In genomic region chr20:38805958-38806854, GRCh38 we compare ENCODE assay signal across 8 cellular contexts. TPM values are rescaled to one million over a fixed set of nuclear protein-coding genes. Genes with fewer than 3 reads are reported as not detected.
A peak's percentile ranks its signal among the peaks of the same experiment; 100 is the strongest.
DNase-seq lines count a peak whose midpoint lies in the region; ATAC-seq and TF ChIP-seq lines count a peak whose summit lies in the region.

No MANE protein-coding gene starts in this region.

- H3K36me3 Mint-ChIP-seq in activated naive CD8-positive, alpha-beta T cell treated with anti-CD3 and anti-CD28 coated beads, Interleukin-2, amount 10 ng/mL, durations not matched to agents 7 days and 5 days, result peaks cover 29% of the 10 kb centered on the region

- 2% methylated on average over 46 of the region's 81 CpGs for WGBS in smooth muscle cell (ENCODE audit: low lambda C conversion rate)

- 0 out of 2 replicates have a peak, but pooled peaks cover 15% of the 10 kb centered on the region for H4K20me1 ChIP-seq in OCI-LY7 (ENCODE audit: insufficient read depth, low read length)
- no peaks in the 10 kb centered on the region for H4K20me1 ChIP-seq in smooth muscle cell (ENCODE audit: low read depth)

- H3K79me2 ChIP-seq in OCI-LY7 (ENCODE audit: insufficient read depth, low read depth, low read length), result peaks cover 54% of the 10 kb centered on the region
- no peaks in the 10 kb centered on the region for H3K79me2 ChIP-seq in smooth muscle cell (ENCODE audit: low read depth)

- POLR2A ChIA-PET in OCI-LY7 (lab: Charles Lee), result interaction anchor here (0.7 to 4.9 kb wide), 21 partner anchors 16 to 89 kb away, joined by 3 to 39 read pairs (median 4); no protein-coding TSS in a partner anchor
- POLR2A ChIA-PET in activated naive CD8-positive, alpha-beta T cell treated with anti-CD3 and anti-CD28 coated beads, Interleukin-2, amount 10 ng/mL, durations not matched to agents 7 days and 5 days (lab: Charles Lee), result interaction anchor here (0.6 to 2.9 kb wide), 24 partner anchors 9 to 243 kb away, joined by 3 to 38 read pairs (median 4); no protein-coding TSS in a partner anchor

- TF ChIP-seq CTCF in GM13977 (IDR thresholded peaks at IDR 0.05; ENCODE audit: extremely low read depth, insufficient read depth, missing control alignments) (peak; percentile 43), OCI-LY7 (conservative IDR thresholded peaks at IDR 0.05; ENCODE audit: low read length) (peak; percentile 67), smooth muscle cell (IDR thresholded peaks at IDR 0.05; ENCODE audit: borderline replicate concordance, insufficient read depth, poor library complexity, severe bottlenecking) (no peak)

- H3F3A ChIP-seq in smooth muscle cell (ENCODE audit: low read depth), result no peaks in the 10 kb centered on the region

- H3K4me3 Mint-ChIP-seq in activated naive CD8-positive, alpha-beta T cell treated with anti-CD3 and anti-CD28 coated beads, Interleukin-2, amount 10 ng/mL, durations not matched to agents 7 days and 5 days, result peak overlapping the region; percentile 88

- peaks cover 59% of the 10 kb centered on the region for H3K4me1 Mint-ChIP-seq in activated naive CD8-positive, alpha-beta T cell treated with anti-CD3 and anti-CD28 coated beads, Interleukin-2, amount 10 ng/mL, durations not matched to agents 7 days and 5 days

- H3K4me3 ChIP-seq in OCI-LY7 (ENCODE audit: low read depth, low read length, poor library complexity, severe bottlenecking), result peak overlapping the region; percentile 98
- peak overlapping the region; percentile 70 for H3K4me3 ChIP-seq in iPS-18c (ENCODE audit: insufficient read depth, low read depth, low read length)
- H3K4me3 ChIP-seq in smooth muscle cell, result peak overlapping the region; percentile 56

- peaks cover 66% of the 10 kb centered on the region for H3K27me3 ChIP-seq in smooth muscle cell (ENCODE audit: low read depth)

- H3K27me3 Mint-ChIP-seq in activated naive CD8-positive, alpha-beta T cell treated with anti-CD3 and anti-CD28 coated beads, Interleukin-2, amount 10 ng/mL, durations not matched to agents 7 days and 5 days, result no peaks in the 10 kb centered on the region

- H3K9me3 ChIP-seq in OCI-LY7 (ENCODE audit: low read length) (no peaks in the 10 kb centered on the region), iPS-18c (ENCODE audit: control insufficient read depth, insufficient read depth, low read length) (no peaks in the 10 kb centered on the region), smooth muscle cell (replicated peaks; ENCODE audit: low read depth) (no peaks in the 10 kb centered on the region)

- intact Hi-C loops in OCI-LY7 (cut with micrococcal nuclease; ENCODE audit: unreplicated experiment), result loop anchor here (1.0 to 10.0 kb wide), 6 partner anchors 36 to 239 kb away; partner anchors contain the start of gene DHX35

- H3K4me2 ChIP-seq in OCI-LY7 (ENCODE audit: low read length) (peak overlapping the region; percentile 98), smooth muscle cell (peak overlapping the region; percentile 94)

- no peaks in the 10 kb centered on the region for H3K9me3 Mint-ChIP-seq in activated naive CD8-positive, alpha-beta T cell treated with anti-CD3 and anti-CD28 coated beads, Interleukin-2, amount 10 ng/mL, durations not matched to agents 7 days and 5 days

- CTCF ChIA-PET in OCI-LY7 (lab: Charles Lee; ENCODE audit: unreplicated experiment), result interaction anchor here (0.8 to 1.4 kb wide), 6 partner anchors 32 to 87 kb away, joined by 3 to 6 read pairs (median 3); no protein-coding TSS in a partner anchor

- in situ Hi-C loops in GM13977 (cut with MboI; ENCODE audit: low pct_unique_long_range_greater_than_20kb, low sequenced_read_pairs, unreplicated experiment), result no loop called here

- H2AFZ ChIP-seq in OCI-LY7 (ENCODE audit: low read length), result no peak overlapping the region
- peak overlapping the region; percentile 86 for H2AFZ ChIP-seq in smooth muscle cell (ENCODE audit: low read depth)

- no peak overlapping the region for H3K9ac ChIP-seq in smooth muscle cell (ENCODE audit: low read depth)

- peak; percentile 13 for ATAC-seq in activated naive CD8-positive, alpha-beta T cell treated with anti-CD3 and anti-CD28 coated beads, Interleukin-2, amount 10 ng/mL, durations not matched to agents 7 days and 5 days (ENCODE audit: low read depth)

- H3K27ac ChIP-seq in OCI-LY7 (ENCODE audit: low read depth, low read length, poor library complexity, severe bottlenecking) (peak overlapping the region; percentile 79), smooth muscle cell (ENCODE audit: low read depth) (no peak overlapping the region)

- peaks cover 32% of the 10 kb centered on the region for H3K36me3 ChIP-seq in OCI-LY7 (ENCODE audit: insufficient read depth, low read length)
- H3K36me3 ChIP-seq in smooth muscle cell (ENCODE audit: low read depth), result no peaks in the 10 kb centered on the region

- H3K27ac Mint-ChIP-seq in activated naive CD8-positive, alpha-beta T cell treated with anti-CD3 and anti-CD28 coated beads, Interleukin-2, amount 10 ng/mL, durations not matched to agents 7 days and 5 days, result peak overlapping the region; percentile 95

- peak; percentile 44 for DNase-seq in GM13977 (ENCODE audit: low spot score)
- DNase-seq in OCI-LY7 (ENCODE audit: low spot score), result peak; percentile 71
- DNase-seq in activated naive CD8-positive, alpha-beta T cell treated with anti-CD3 and anti-CD28 coated beads, Interleukin-2, amount 10 ng/mL, durations not matched to agents 7 days and 5 days, result peak; percentile 77
- DNase-seq in smooth muscle cell (lab: John Stamatoyannopoulos, UW; ENCODE audit: unreplicated experiment), result no peak
- DNase-seq in A172 (ENCODE audit: low spot score), result no peak
- no peak for DNase-seq in DMS79 (lab: John Stamatoyannopoulos, UW)
- no peak for DNase-seq in dedifferentiated amniotic fluid mesenchymal stem cell (ENCODE audit: extremely low spot score)

- H3K4me1 ChIP-seq in OCI-LY7 (ENCODE audit: insufficient read depth, low read length, poor library complexity, severe bottlenecking) (peaks cover 57% of the 10 kb centered on the region), smooth muscle cell (ENCODE audit: low read depth) (peaks cover 14% of the 10 kb centered on the region)

- no peaks in the 10 kb centered on the region for H3K9me2 ChIP-seq in OCI-LY7 (ENCODE audit: insufficient read depth, low read length)

- BruUV-seq in OCI-LY7 (replicated peaks; lab: Mats Ljungman, UMichigan), result no TSS peak

RNA-seq across cellular contexts. Expression of gene PPP1R16B, which starts 0.7 kb away (rescaled TPM):
- 44.3 and 49.7 TPM in 2 replicates for total RNA-seq in OCI-LY7 (2014; rRNA removed; shearing (Covaris generic))
- total RNA-seq in OCI-LY7 (2022) (41.3 and 45.4 TPM in 2 replicates), smooth muscle cell (not detected in 2 replicates)
- 10 to 100 TPM; 72.9 to 73.4 TPM for total RNA-seq in activated naive CD8-positive, alpha-beta T cell treated with anti-CD3 and anti-CD28 coated beads, Interleukin-2, amount 10 ng/mL, durations not matched to agents 7 days and 5 days
- polyA plus RNA-seq in smooth muscle cell, result not detected in 2 replicates
- total RNA-seq in A172 (2014; rRNA removed; shearing (Covaris generic)), result 0.14 TPM in 2 replicates

RNA-seq across cellular contexts. Expression of gene ACTR5, which starts 57.9 kb away (rescaled TPM):
- 21.1 and 22.2 TPM in 2 replicates for total RNA-seq in OCI-LY7 (2014; rRNA removed; shearing (Covaris generic))
- total RNA-seq in OCI-LY7 (2022) (12.3 and 14.4 TPM in 2 replicates), smooth muscle cell (7.1 and 9.8 TPM in 2 replicates)
- total RNA-seq in activated naive CD8-positive, alpha-beta T cell treated with anti-CD3 and anti-CD28 coated beads, Interleukin-2, amount 10 ng/mL, durations not matched to agents 7 days and 5 days, result 10 to 100 TPM; 10.4 to 11.9 TPM
- 6.4 and 6.9 TPM in 2 replicates for polyA plus RNA-seq in smooth muscle cell
- 9.4 and 12.0 TPM in 2 replicates for total RNA-seq in A172 (2014; rRNA removed; shearing (Covaris generic))

Comparison
In these comparisons a context has a peak if more than half of its experiments do, and no peak if none do; other contexts are left out.
1. DNase-seq: peak in GM13977 (single experiment), OCI-LY7 (single experiment) and activated naive CD8-positive, alpha-beta T cell treated with anti-CD3 and anti-CD28 coated beads, Interleukin-2, amount 10 ng/mL, durations not matched to agents 7 days and 5 days (single experiment); none in smooth muscle cell (single experiment), A172 (single experiment), DMS79 (single experiment) and dedifferentiated amniotic fluid mesenchymal stem cell (single experiment).
2. RNA of gene PPP1R16B, which starts 0.7 kb away (total RNA-seq): 72.9 to 73.4 TPM in activated naive CD8-positive, alpha-beta T cell treated with anti-CD3 and anti-CD28 coated beads, Interleukin-2, amount 10 ng/mL, durations not matched to agents 7 days and 5 days and 41.3 to 49.7 TPM in OCI-LY7; 0.14 TPM in A172 and not detected in smooth muscle cell; every median in the first group is over 10 times any median in the second.
3. Peak in every context shown above with its lines, with median percentiles within 50 percentile points of each other: H3K4me3 ChIP-seq.